ENCODE assay signal across 2 cellular contexts in the genomic region with DNA sequence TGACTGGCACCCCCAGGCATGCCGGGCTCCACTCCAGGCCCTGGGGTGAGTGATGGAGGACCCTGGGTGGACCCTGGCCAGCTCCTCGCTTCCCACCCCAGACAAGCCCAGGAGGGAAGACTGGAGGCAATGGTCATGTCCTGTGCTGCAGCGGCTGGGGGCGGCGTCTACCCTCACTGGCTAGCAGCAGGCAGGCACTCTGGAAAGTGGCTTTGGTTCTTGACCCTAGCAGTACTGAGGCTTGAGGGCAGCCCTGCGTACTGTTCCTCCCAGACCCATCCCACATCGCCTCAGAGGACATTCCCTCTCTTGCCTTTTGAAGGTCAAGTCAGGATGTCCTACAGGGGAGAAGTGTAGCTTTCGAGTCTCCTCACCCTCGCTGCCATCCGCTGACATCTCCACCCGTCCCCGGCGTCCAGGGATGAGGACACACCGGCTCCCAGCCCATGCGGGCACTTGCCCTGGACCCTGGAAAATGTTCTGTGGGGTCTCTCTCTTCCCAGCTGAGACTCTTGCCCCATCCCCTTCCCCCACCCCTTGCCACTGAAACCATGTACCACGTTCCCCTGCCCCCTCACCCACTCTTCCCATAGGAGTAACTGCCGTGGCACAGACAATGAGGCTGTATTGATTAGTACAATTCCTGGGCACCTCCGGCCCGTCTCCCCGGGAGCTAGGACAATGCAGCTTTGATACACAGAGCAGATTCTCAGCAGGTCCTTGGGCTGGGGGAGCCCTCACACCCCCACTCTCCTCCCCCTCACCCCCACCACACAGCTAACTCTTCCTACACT.
TF ChIP-seq lines count a peak whose summit lies in the region.

No MANE protein-coding gene starts in this region.

TF ChIP-seq in GM23338, 12 proteins besides CTCF, POLR2A, EP300 and RAD21:
- TF ChIP-seq, protein P1, sequence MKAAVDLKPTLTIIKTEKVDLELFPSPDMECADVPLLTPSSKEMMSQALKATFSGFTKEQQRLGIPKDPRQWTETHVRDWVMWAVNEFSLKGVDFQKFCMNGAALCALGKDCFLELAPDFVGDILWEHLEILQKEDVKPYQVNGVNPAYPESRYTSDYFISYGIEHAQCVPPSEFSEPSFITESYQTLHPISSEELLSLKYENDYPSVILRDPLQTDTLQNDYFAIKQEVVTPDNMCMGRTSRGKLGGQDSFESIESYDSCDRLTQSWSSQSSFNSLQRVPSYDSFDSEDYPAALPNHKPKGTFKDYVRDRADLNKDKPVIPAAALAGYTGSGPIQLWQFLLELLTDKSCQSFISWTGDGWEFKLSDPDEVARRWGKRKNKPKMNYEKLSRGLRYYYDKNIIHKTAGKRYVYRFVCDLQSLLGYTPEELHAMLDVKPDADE (IDR thresholded peaks at IDR 0.05) = no peak
- TF ChIP-seq NANOG (IDR thresholded peaks at IDR 0.05; ENCODE audit: borderline replicate concordance) (no peak), EZH2phosphoT487 (IDR thresholded peaks at IDR 0.05; ENCODE audit: unreplicated experiment) (no peak)

TF ChIP-seq in K562, 482 proteins besides CTCF, POLR2A, EP300 and RAD21:
- TF ChIP-seq, protein P2, sequence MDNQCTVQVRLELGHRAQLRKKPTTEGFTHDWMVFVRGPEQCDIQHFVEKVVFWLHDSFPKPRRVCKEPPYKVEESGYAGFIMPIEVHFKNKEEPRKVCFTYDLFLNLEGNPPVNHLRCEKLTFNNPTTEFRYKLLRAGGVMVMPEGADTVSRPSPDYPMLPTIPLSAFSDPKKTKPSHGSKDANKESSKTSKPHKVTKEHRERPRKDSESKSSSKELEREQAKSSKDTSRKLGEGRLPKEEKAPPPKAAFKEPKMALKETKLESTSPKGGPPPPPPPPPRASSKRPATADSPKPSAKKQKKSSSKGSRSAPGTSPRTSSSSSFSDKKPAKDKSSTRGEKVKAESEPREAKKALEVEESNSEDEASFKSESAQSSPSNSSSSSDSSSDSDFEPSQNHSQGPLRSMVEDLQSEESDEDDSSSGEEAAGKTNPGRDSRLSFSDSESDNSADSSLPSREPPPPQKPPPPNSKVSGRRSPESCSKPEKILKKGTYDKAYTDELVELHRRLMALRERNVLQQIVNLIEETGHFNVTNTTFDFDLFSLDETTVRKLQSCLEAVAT (IDR thresholded peaks at IDR 0.05) = no peak
- no peak for TF ChIP-seq TEAD4 (IDR thresholded peaks at IDR 0.05; ENCODE audit: low read length)
- TF ChIP-seq TEAD4 (CRISPR knock-in tag; IDR thresholded peaks at IDR 0.05; ENCODE audit: borderline replicate concordance) = 0 out of 2 replicates have a peak, but pooled peaks have one; percentile 38
- TF ChIP-seq POLR2H (tag; IDR thresholded peaks at IDR 0.05; ENCODE audit: low read depth) = no peak
- TF ChIP-seq POLR2G (IDR thresholded peaks at IDR 0.05; ENCODE audit: low read depth, low read length) = peak; percentile 31; the same call in 1 of the 2 replicates
